Comparison of ENCODE assay signal across 1 cellular context in the genomic region with DNA sequence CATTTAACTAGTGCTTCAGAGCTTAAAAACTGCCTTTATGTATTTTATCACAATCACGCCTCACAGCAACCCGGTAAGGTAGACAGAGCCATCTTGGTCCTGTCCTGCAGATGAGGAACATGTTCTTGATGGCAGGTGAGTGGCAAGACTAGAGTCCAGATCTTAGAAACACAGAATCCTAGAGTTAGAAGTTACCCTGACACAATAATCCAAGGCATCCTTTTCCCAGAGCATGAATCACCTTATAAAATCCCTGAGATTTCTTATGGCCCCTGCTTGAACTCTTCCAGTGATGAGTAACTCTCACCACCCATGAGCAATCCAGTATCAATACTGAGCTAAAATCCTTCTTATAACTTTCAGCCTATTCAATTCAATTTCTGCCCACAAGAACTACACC.
TF ChIP-seq lines count a peak whose summit lies in the region.

No MANE protein-coding gene starts in this region.

TF ChIP-seq in HCT116, 20 proteins besides CTCF, POLR2A, EP300 and RAD21 (continued from another document):
- TF ChIP-seq YY1 (IDR thresholded peaks at IDR 0.05; ENCODE audit: extremely low read depth, insufficient replicate concordance, low read depth, low read length) (no peak), TCF7L2 (IDR thresholded peaks at IDR 0.05; ENCODE audit: borderline replicate concordance, extremely low read depth, insufficient read depth, insufficient read length) (no peak), POLR2AphosphoS5 (IDR thresholded peaks at IDR 0.05; ENCODE audit: low read depth, low read length) (no peak), CEBPB (IDR thresholded peaks at IDR 0.05; ENCODE audit: low read depth) (no peak), ZNF274 (IDR thresholded peaks at IDR 0.05; ENCODE audit: low read depth, low read length) (no peak)
